Comparison of ENCODE assay signal across 8 cellular contexts in the genomic region with DNA sequence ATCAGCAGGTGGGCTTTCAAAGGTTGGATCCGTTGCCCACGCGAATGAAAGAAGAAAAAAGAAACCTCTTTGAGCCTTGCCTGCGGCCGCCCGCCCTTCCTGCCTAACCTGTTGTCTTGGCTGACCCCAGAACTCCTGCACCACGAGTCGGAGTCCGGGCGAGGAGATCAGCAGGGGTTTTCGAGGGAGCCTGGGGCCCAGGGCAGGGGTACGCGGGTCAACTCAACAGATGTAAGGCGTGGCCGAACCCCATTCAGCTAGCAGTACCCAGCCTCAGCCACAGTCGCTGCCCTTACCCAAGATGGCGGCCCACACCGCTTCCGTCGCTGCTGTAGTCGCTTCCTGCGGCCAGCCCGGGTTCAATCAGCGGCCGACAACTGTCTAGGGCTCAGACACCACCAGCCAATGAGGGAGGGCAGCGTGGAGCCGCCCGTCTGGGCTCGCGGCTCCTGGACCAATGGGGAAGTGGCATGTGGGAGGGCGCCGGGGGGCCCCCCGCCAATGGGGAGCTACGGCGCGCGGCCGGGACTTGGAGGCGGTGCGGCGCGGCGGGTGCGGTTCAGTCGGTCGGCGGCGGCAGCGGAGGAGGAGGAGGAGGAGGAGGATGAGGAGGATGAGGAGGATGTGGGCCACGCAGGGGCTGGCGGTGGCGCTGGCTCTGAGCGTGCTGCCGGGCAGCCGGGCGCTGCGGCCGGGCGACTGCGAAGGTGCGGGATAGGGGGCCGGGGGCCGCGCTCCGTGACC. TPM values are rescaled to one million over a fixed set of nuclear protein-coding genes. Genes with fewer than 3 reads are reported as not detected.
A peak's percentile ranks its signal among the peaks of the same experiment; 100 is the strongest.
DNase-seq lines count a peak whose midpoint lies in the region; ATAC-seq and TF ChIP-seq lines count a peak whose summit lies in the region.

A gene (plus strand): TSS at position 562 of the 744 bp plus-strand sequence. CDS start 52 bp downstream, at position 614.

- peaks cover 4% of the 10 kb centered on the region for H3K36me3 ChIP-seq in Panc1 (ENCODE audit: control insufficient read depth, insufficient read depth, low read length)
- H3K36me3 ChIP-seq in mucosa of stomach (ENCODE audit: control insufficient read depth, insufficient read depth, low read length) = peaks cover 9% of the 10 kb centered on the region

- H3K4me3 ChIP-seq in Panc1 (ENCODE audit: low read depth in 2 of 2, low read length in 2 of 2) (peak within 1 kb of the TSS; percentile 87 to 89), mucosa of stomach (ENCODE audit: low read length) (peak within 1 kb of the TSS; percentile 94)

- peak; percentile 71 for DNase-seq in DMS53 treated with DMSO at 0.1 percent for 48 hours (lab: John Stamatoyannopoulos, UW; ENCODE audit: unreplicated experiment)
- DNase-seq in KG1 (lab: John Stamatoyannopoulos, UW) = peak; percentile 88
- DNase-seq in Panc1 (ENCODE audit: low read depth, low spot score) = peak; percentile 73
- peak; percentile 95 for DNase-seq in activated T-cell treated with anti-CD3 and anti-CD28 coated beads, Interleukin-2, amount 50 U/mL, for 4 hours
- DNase-seq in erythroblast (lab: John Stamatoyannopoulos, UW) = peak; percentile 98 to 99
- DNase-seq in stimulated activated CD8-positive, alpha-beta memory T cell treated with anti-CD3 and anti-CD28 coated beads, Interleukin-7, amount 100 ng/mL, for 1 hour (ENCODE audit: low read depth in 2 of 2) = peak; percentile 90 to 95

- peak; percentile 84 for TF ChIP-seq POLR2A in erythroblast (IDR thresholded peaks at IDR 0.05; ENCODE audit: low read length)

- peak within 1 kb of the TSS; percentile 99 for H3K4me3 Mint-ChIP-seq in activated T-cell treated with anti-CD3 and anti-CD28 coated beads, Interleukin-2, amount 50 U/mL, for 4 hours

- in situ Hi-C loops in Panc1 (cut with HindIII; ENCODE audit: low pct_unique_long_range_greater_than_20kb, low sequenced_read_pairs) = no loop called here

- no peak for TF ChIP-seq CTCF in Panc1 (IDR thresholded peaks at IDR 0.05)

- peaks cover 26% of the 10 kb centered on the region for H3K36me3 Mint-ChIP-seq in activated T-cell treated with anti-CD3 and anti-CD28 coated beads, Interleukin-2, amount 50 U/mL, for 4 hours (ENCODE audit: insufficient read depth)

- no peaks in the 10 kb centered on the region for H3K27me3 Mint-ChIP-seq in activated T-cell treated with anti-CD3 and anti-CD28 coated beads, Interleukin-2, amount 50 U/mL, for 4 hours (ENCODE audit: low read depth)

- H3K4me1 ChIP-seq in Panc1 (ENCODE audit: control insufficient read depth, insufficient read depth, low read length) (peaks cover 22% of the 10 kb centered on the region), mucosa of stomach (ENCODE audit: control insufficient read depth, insufficient read depth, low read length) (peaks cover 51% of the 10 kb centered on the region)

- CTCF ChIA-PET in Panc1 (lab: Charles Lee) = interaction anchor here (0.6 to 0.7 kb wide), 4 partner anchors 65 to 1756 kb away, joined by 3 to 4 read pairs (median 4); no protein-coding TSS in a partner anchor

- POLR2A ChIA-PET in Panc1 (lab: Charles Lee) = interaction anchor here (0.6 to 0.7 kb wide), 2 partner anchors 55 to 145 kb away, joined by 4 to 5 read pairs; no protein-coding TSS in a partner anchor

- no peaks in the 10 kb centered on the region for H3K27me3 ChIP-seq in Panc1 (ENCODE audit: control insufficient read depth, insufficient read depth, low read length)
- H3K27me3 ChIP-seq in mucosa of stomach (ENCODE audit: control insufficient read depth, insufficient read depth, low read length) = no peaks in the 10 kb centered on the region

- H3K9me3 ChIP-seq in Panc1 (ENCODE audit: control insufficient read depth, insufficient read depth, low read depth, low read length) (no peaks in the 10 kb centered on the region), mucosa of stomach (ENCODE audit: control insufficient read depth, low read length) (no peaks in the 10 kb centered on the region)

- H3K9me3 Mint-ChIP-seq in activated T-cell treated with anti-CD3 and anti-CD28 coated beads, Interleukin-2, amount 50 U/mL, for 4 hours = no peaks in the 10 kb centered on the region

- peak within 1 kb of the TSS; percentile 98 for H3K9ac ChIP-seq in mucosa of stomach (ENCODE audit: low read length)

- peaks cover 48% of the 10 kb centered on the region for H3K4me1 Mint-ChIP-seq in activated T-cell treated with anti-CD3 and anti-CD28 coated beads, Interleukin-2, amount 50 U/mL, for 4 hours (ENCODE audit: low read depth)

- intact Hi-C loops in Panc1 (cut with micrococcal nuclease; ENCODE audit: unreplicated experiment) = no loop called here

- BruUV-seq in Panc1 (replicated peaks; lab: Mats Ljungman, UMichigan) = no TSS peak

- peak within 1 kb of the TSS; percentile 91 for H3K27ac ChIP-seq in Panc1 (ENCODE audit: low read length)

- peak; percentile 94 for ATAC-seq in GM21723 (IDR thresholded peaks at IDR 0.05; ENCODE audit: unreplicated experiment)
- ATAC-seq in Panc1 = peak; percentile 97
- ATAC-seq in activated T-cell treated with anti-CD3 and anti-CD28 coated beads, Interleukin-2, amount 50 U/mL, for 4 hours = peak; percentile 95 to 96

RNA-seq across cellular contexts. Expression of the gene that starts here (rescaled TPM):
- total RNA-seq in Panc1 (2021; ENCODE audit: unreplicated experiment) = 69.9 TPM
- polyA plus RNA-seq in Panc1 (2012; ENCODE audit: insufficient read length) = 57.3 TPM
- 100 to 1,000 TPM; 226 to 237 (median 236) TPM for total RNA-seq in activated T-cell treated with anti-CD3 and anti-CD28 coated beads, Interleukin-2, amount 50 U/mL, for 4 hours

Comparison
In these comparisons a context has a peak if more than half of its experiments do, and no peak if none do; other contexts are left out.
1. Peak in every context shown above with its lines: DNase-seq, ATAC-seq, H3K4me3 ChIP-seq and H3K27ac ChIP-seq.